9 cellular contexts compared by ENCODE assay signal in genomic region chr14:23076785-23077408, GRCh38. TPM values are rescaled to one million over a fixed set of nuclear protein-coding genes. Genes with fewer than 3 reads are reported as not detected.
A peak's percentile ranks its signal among the peaks of the same experiment; 100 is the strongest.
DNase-seq lines count a peak whose midpoint lies in the region; ATAC-seq and TF ChIP-seq lines count a peak whose summit lies in the region.
"Had no signal": no experiment of that assay in that cellular context is flagged by ENCODE, and none has a peak within 500 bp of the region (broad histone marks: within the 10 kb centered on the region; RNA-seq: fewer than 3 reads in every experiment).

No MANE protein-coding gene starts in this region.

- peak; percentile 18 to 61 (median 50) for TF ChIP-seq CTCF in Peyer's patch (IDR thresholded peaks at IDR 0.05)
- TF ChIP-seq CTCF in fibroblast of the aortic adventitia (IDR thresholded peaks at IDR 0.05; ENCODE audit: insufficient read depth, low read length) = peak; percentile 65
- peak in 9 of 11 experiments; percentile 8 to 67 (median 54) for TF ChIP-seq CTCF in spleen (IDR thresholded peaks at IDR 0.05 in 8 of 11, conservative IDR thresholded peaks at IDR 0.05 in 3 of 11)

- 65 to 71% (median 69%) methylated on average over 5 of the region's 5 CpGs for WGBS in spleen, 5 donors

- ATAC-seq in HG03025 (IDR thresholded peaks at IDR 0.05; ENCODE audit: low FRiP score, unreplicated experiment) = no peak

- intact Hi-C loops in spleen (cut with DNase I; ENCODE audit: low total_unique reads) = no loop called here

- no peaks in the 10 kb centered on the region for H3K27me3 ChIP-seq in Peyer's patch
- no peaks in the 10 kb centered on the region for H3K27me3 ChIP-seq in spleen (replicated peaks in 1 of 7)
- H3K27me3 ChIP-seq: BLaER1 treated with 17β-estradiol and CSF1 and Interleukin-3, amounts not matched to agents 10 nM and 100 nM had no signal

- H3K4me3 ChIP-seq in Peyer's patch (no peak overlapping the region), fibroblast of the aortic adventitia (ENCODE audit: low read depth, low read length) (no peak overlapping the region), spleen (no peak overlapping the region)
- H3K4me3 ChIP-seq: BLaER1 treated with 17β-estradiol and CSF1 and Interleukin-3, amounts not matched to agents 10 nM and 100 nM had no signal

- H3K36me3 ChIP-seq in Peyer's patch = peaks cover 0 to 96% (median 3%) of the 10 kb centered on the region in 3 donors
- H3K36me3 ChIP-seq in spleen = peaks cover 3 to 100% (median 93%) of the 10 kb centered on the region in 6 donors

- TF ChIP-seq POLR2A in Peyer's patch (IDR thresholded peaks at IDR 0.05) (no peak), spleen (IDR thresholded peaks at IDR 0.05) (no peak)

- H3K4me1 ChIP-seq in Peyer's patch (peaks cover 0 to 38% (median 1%) of the 10 kb centered on the region in 4 donors), spleen (peaks cover 3 to 61% (median 24%) of the 10 kb centered on the region in 6 donors)

- H3K27ac ChIP-seq in Peyer's patch (no peak overlapping the region), spleen (peak overlapping the region in 1 of 8 donors; percentile 18)

- H3K9me3 ChIP-seq in Peyer's patch = no peaks in the 10 kb centered on the region
- H3K9me3 ChIP-seq in spleen = no peaks in the 10 kb centered on the region
- H3K9me3 ChIP-seq: BLaER1 treated with 17β-estradiol and CSF1 and Interleukin-3, amounts not matched to agents 10 nM and 100 nM had no signal

- DNase-seq in activated CD4-positive, alpha-beta T cell treated with anti-CD3 and anti-CD28 coated beads for 48 hours = peak; percentile 33
- no peak for DNase-seq in activated CD4-positive, alpha-beta T cell treated with anti-CD3 and anti-CD28 coated beads for 1 hour
- DNase-seq in Peyer's patch (no peak), fibroblast of the aortic adventitia (ENCODE audit: low read depth) (peak; percentile 63), spleen (no peak), AML-193 (lab: John Stamatoyannopoulos, UW) (no peak), SK-N-DZ (ENCODE audit: low spot score) (no peak)

RNA-seq across cellular contexts. Expression of gene ACIN1, which starts 18.0 kb away (rescaled TPM):
- total RNA-seq in Peyer's patch (100 to 1,000 TPM; 130 to 281 (median 238) TPM), fibroblast of the aortic adventitia (ENCODE audit: low replicate concordance) (91.8 and 97.0 TPM in 2 replicates), spleen (100 to 1,000 TPM; 148 to 228 (median 211) TPM)
- polyA plus RNA-seq in spleen = 100 to 1,000 TPM in 2 of 3 donors, 10 to 100 TPM in 1; 59.2 to 126 (median 119) TPM
- 79.3 and 83.7 TPM in 2 replicates for polyA plus RNA-seq in SK-N-DZ (2014; cell fraction: cytosol; rRNA removed)
- 394 and 582 TPM in 2 replicates for polyA plus RNA-seq in SK-N-DZ (2014; cell fraction: nucleus; rRNA removed)

RNA-seq across cellular contexts. Expression of gene C14orf119, which starts 18.4 kb away (rescaled TPM):
- total RNA-seq in Peyer's patch (10 to 100 TPM in 3 of 4 donors, 1 to 10 TPM in 1; 5.0 to 30.3 (median 18.8) TPM), fibroblast of the aortic adventitia (ENCODE audit: low replicate concordance) (13.0 and 60.2 TPM in 2 replicates), spleen (10 to 100 TPM; 34.3 to 43.2 (median 37.8) TPM)
- polyA plus RNA-seq in spleen = 10 to 100 TPM; 28.0 to 47.0 (median 40.2) TPM
- polyA plus RNA-seq in SK-N-DZ (2014; cell fraction: cytosol; rRNA removed) = 39.5 and 46.2 TPM in 2 replicates
- 15.8 and 33.9 TPM in 2 replicates for polyA plus RNA-seq in SK-N-DZ (2014; cell fraction: nucleus; rRNA removed)

RNA-seq across cellular contexts. Expression of gene CDH24, which starts 19.6 kb away (rescaled TPM):
- total RNA-seq in Peyer's patch = 10 to 100 TPM in 1 of 4 donors, 1 to 10 TPM in 3; 1.1 to 12.4 (median 5.5) TPM
- total RNA-seq in fibroblast of the aortic adventitia (ENCODE audit: low replicate concordance) = 2.4 and 3.7 TPM in 2 replicates
- 1 to 10 TPM; 2.6 to 9.4 (median 6.5) TPM for total RNA-seq in spleen
- polyA plus RNA-seq in spleen = 1 to 10 TPM; 1.3 to 6.3 (median 3.1) TPM
- polyA plus RNA-seq in SK-N-DZ (2014; cell fraction: cytosol; rRNA removed) = 58.9 and 63.3 TPM in 2 replicates
- polyA plus RNA-seq in SK-N-DZ (2014; cell fraction: nucleus; rRNA removed) = 246 and 343 TPM in 2 replicates

RNA-seq across cellular contexts. Expression of gene CIROP, which starts 27.9 kb away (rescaled TPM):
- total RNA-seq in Peyer's patch (not detected), fibroblast of the aortic adventitia (ENCODE audit: low replicate concordance) (1.8 TPM in 1 of 2 replicates, not detected in the other), spleen (not detected)
- not detected for polyA plus RNA-seq in spleen
- polyA plus RNA-seq in SK-N-DZ (2014; cell fraction: cytosol; rRNA removed) = not detected in 2 replicates
- 0.06 TPM in 1 of 2 replicates, not detected in the other for polyA plus RNA-seq in SK-N-DZ (2014; cell fraction: nucleus; rRNA removed)

RNA-seq across cellular contexts. Expression of gene PSMB11, which starts 34.9 kb away (rescaled TPM):
- total RNA-seq in Peyer's patch = not detected
- not detected in 2 replicates for total RNA-seq in fibroblast of the aortic adventitia (ENCODE audit: low replicate concordance)
- not detected for total RNA-seq in spleen
- under 1 TPM in 1 of 3 donors, not detected in 2; 0.03 TPM for polyA plus RNA-seq in spleen
- polyA plus RNA-seq in SK-N-DZ (2014; cell fraction: cytosol; rRNA removed) = not detected in 2 replicates
- not detected in 2 replicates for polyA plus RNA-seq in SK-N-DZ (2014; cell fraction: nucleus; rRNA removed)

Comparison
In these comparisons a context has a peak if more than half of its experiments do, and no peak if none do; other contexts are left out.
1. DNase-seq: peak in activated CD4-positive, alpha-beta T cell treated with anti-CD3 and anti-CD28 coated beads for 48 hours (single experiment) and fibroblast of the aortic adventitia (single experiment); none in activated CD4-positive, alpha-beta T cell treated with anti-CD3 and anti-CD28 coated beads for 1 hour (single experiment), Peyer's patch (0 of 3), spleen (single experiment), AML-193 (0 of 2) and SK-N-DZ (single experiment).
2. Peak in every context shown above with its lines, with median percentiles within 50 percentile points of each other: CTCF ChIP-seq.